ENCODE assay signal across 32 cellular contexts in genomic region chr2:49153231-49153630, GRCh38. TPM values are rescaled to one million over a fixed set of nuclear protein-coding genes. Genes with fewer than 3 reads are reported as not detected.
"Had no signal": no experiment of that assay in that cellular context is flagged by ENCODE, and none has a peak within 500 bp of the region (broad histone marks: within the 10 kb centered on the region; RNA-seq: fewer than 3 reads in every experiment).

No MANE protein-coding gene starts in this region.

- H3K36me3 Mint-ChIP-seq: activated naive CD8-positive, alpha-beta T cell; mesothelial cell of epicardium; naive thymus-derived CD4-positive, alpha-beta T cell had no signal

- FAIRE-seq: islet of Langerhans had no signal

- H3K27ac Mint-ChIP-seq: activated naive CD8-positive, alpha-beta T cell; dendritic cell treated with granulocyte-macrophage colony-stimulating factor and Interleukin-4, amounts not matched to agents 40 ng/mL and 50 ng/mL, for 4 days; mesothelial cell of epicardium; naive thymus-derived CD4-positive, alpha-beta T cell; stimulated activated naive CD8-positive, alpha-beta T cell treated with anti-CD3 and anti-CD28 coated beads, Interleukin-15, Interleukin-2, amounts not matched to agents 100 ng/mL and 50 ng/mL, for 24 hours; T-helper 2 cell treated with Interferon-gamma antibody and Interleukin-4, amounts not matched to agents 5 μg/mL and 100 μg/mL, for 36 hours had no signal

- H3K36me3 ChIP-seq: brain microvascular endothelial cell, esophagus muscularis mucosa, left ventricle myocardium inferior, upper lobe of left lung, vagina had no signal

- H3K4me1 ChIP-seq: upper lobe of left lung, vagina had no signal

- H3K27me3 ChIP-seq: brain microvascular endothelial cell, esophagus muscularis mucosa, upper lobe of left lung, vagina had no signal

- H3K4me3 ChIP-seq: esophagus muscularis mucosa, upper lobe of left lung, vagina had no signal

- DNase-seq: activated CD4-positive, alpha-beta T cell treated with anti-CD3 and anti-CD28 coated beads for 4 hours; activated CD4-positive, alpha-beta T cell treated with anti-CD3 and anti-CD28 coated beads, Interleukin-2, amount 50 U/mL, for 4 hours; activated CD4-positive, CD25-positive, alpha-beta regulatory T cell; activated effector memory CD4-positive, alpha-beta T cell treated with Interleukin-2 at 50 U/mL for 16 hours; activated naive CD4-positive, alpha-beta T cell treated with Interleukin-2 at 50 U/mL for 16 hours; aorta; brain microvascular endothelial cell; central memory CD4-positive, alpha-beta T cell; foreskin melanocyte; left ventricle myocardium inferior; naive thymus-derived CD4-positive, alpha-beta T cell; nucleus accumbens; right cardiac atrium; stimulated activated CD4-positive, alpha-beta T cell treated with anti-CD3 and anti-CD28 coated beads, Interleukin-12 subunit alpha, Interleukin-12 subunit beta, amount 100 ng/mL, for 4 hours; stimulated activated CD4-positive, alpha-beta T cell treated with anti-CD3 and anti-CD28 coated beads, Interleukin-4, amount 100 ng/mL, for 1 hour; substantia nigra; T-helper 1 cell; upper lobe of left lung had no signal

- H3K27ac ChIP-seq: brain microvascular endothelial cell, esophagus muscularis mucosa, left ventricle myocardium inferior, upper lobe of left lung, vagina had no signal

- H3K9me3 ChIP-seq: esophagus muscularis mucosa, upper lobe of left lung had no signal

- H3K4me1 Mint-ChIP-seq: naive thymus-derived CD4-positive, alpha-beta T cell had no signal

- H3K9me3 Mint-ChIP-seq: dendritic cell treated with granulocyte-macrophage colony-stimulating factor and Interleukin-4, amounts not matched to agents 40 ng/mL and 50 ng/mL, for 4 days; stimulated activated naive CD8-positive, alpha-beta T cell treated with anti-CD3 and anti-CD28 coated beads, Interleukin-15, Interleukin-2, amounts not matched to agents 100 ng/mL and 50 ng/mL, for 24 hours had no signal

- H3K27me3 Mint-ChIP-seq: activated naive CD8-positive, alpha-beta T cell; dendritic cell treated with granulocyte-macrophage colony-stimulating factor and Interleukin-4, amounts not matched to agents 40 ng/mL and 50 ng/mL, for 4 days; naive thymus-derived CD4-positive, alpha-beta T cell; stimulated activated naive CD8-positive, alpha-beta T cell treated with anti-CD3 and anti-CD28 coated beads, Interleukin-15, Interleukin-2, amounts not matched to agents 100 ng/mL and 50 ng/mL, for 24 hours had no signal

- H3K4me3 Mint-ChIP-seq: activated naive CD8-positive, alpha-beta T cell; dendritic cell treated with granulocyte-macrophage colony-stimulating factor and Interleukin-4, amounts not matched to agents 40 ng/mL and 50 ng/mL, for 4 days; mesothelial cell of epicardium; naive thymus-derived CD4-positive, alpha-beta T cell; stimulated activated naive CD8-positive, alpha-beta T cell treated with anti-CD3 and anti-CD28 coated beads, Interleukin-15, Interleukin-2, amounts not matched to agents 100 ng/mL and 50 ng/mL, for 24 hours; T-helper 2 cell treated with Interferon-gamma antibody and Interleukin-4, amounts not matched to agents 5 μg/mL and 100 μg/mL, for 36 hours had no signal

- ATAC-seq: naive thymus-derived CD4-positive, alpha-beta T cell had no signal

RNA-seq across cellular contexts. Expression of gene FSHR, which starts 1.1 kb away (rescaled TPM):
- total RNA-seq: aorta; esophagus muscularis mucosa; glomerular endothelial cell; left ventricle myocardium inferior; lung microvascular endothelial cell; mesothelial cell of epicardium; naive thymus-derived CD4-positive, alpha-beta T cell; pulmonary artery endothelial cell; upper lobe of left lung; vagina had no signal
- polyA plus RNA-seq: adipose tissue; aorta; naive thymus-derived CD4-positive, alpha-beta T cell; neural cell; thymus had no signal
